22 cellular contexts compared by ENCODE assay signal in genomic region chr1:230143534-230143933, GRCh38.
DNase-seq lines count a peak whose midpoint lies in the region; ATAC-seq and TF ChIP-seq lines count a peak whose summit lies in the region.
"Had no signal": no experiment of that assay in that cellular context is flagged by ENCODE, and none has a peak within 500 bp of the region (broad histone marks: within the 10 kb centered on the region; RNA-seq: fewer than 3 reads in every experiment).

No MANE protein-coding gene starts in this region.

- H3K27ac ChIP-seq in breast epithelium, result no peak overlapping the region
- H3K27ac ChIP-seq in colonic mucosa, result no peak overlapping the region
- no peak overlapping the region for H3K27ac ChIP-seq in PC-3 (ENCODE audit: low read length)
- H3K27ac ChIP-seq: SJSA1 had no signal

- H3K4me3 Mint-ChIP-seq in MCF 10A (ENCODE audit: unreplicated experiment) (no peak overlapping the region), nephron progenitor cell (no peak overlapping the region)
- H3K4me3 Mint-ChIP-seq: CD8-positive, alpha-beta T cell; neural crest cell had no signal

- POLR2A ChIA-PET in MCF 10A (lab: Yijun Ruan, JAX), result interaction anchor here (0.6 to 2.0 kb wide), 3 partner anchors 10 to 496 kb away, joined by 3 to 8 read pairs (median 3); no protein-coding TSS in a partner anchor
- POLR2A ChIA-PET in PC-3 (lab: Charles Lee; ENCODE audit: unreplicated experiment), result no interaction called here

- H3K4me1 ChIP-seq in breast epithelium (peaks cover 0 to 25% of the 10 kb centered on the region in 2 donors), colonic mucosa (peaks cover 10% of the 10 kb centered on the region), PC-3 (ENCODE audit: insufficient read depth, low read length) (0 out of 2 replicates have a peak, but pooled peaks cover 5% of the 10 kb centered on the region)

- no peak for DNase-seq in MCF 10A (ENCODE audit: unreplicated experiment)
- DNase-seq in breast epithelium (ENCODE audit: low spot score in 2 of 2), result no peak
- peak; percentile 39 for DNase-seq in OCI-M2 (lab: John Stamatoyannopoulos, UW; ENCODE audit: unreplicated experiment)
- DNase-seq in left cardiac atrium, result no peak
- peak; percentile 40 for DNase-seq in superior temporal gyrus (ENCODE audit: extremely low spot score)
- DNase-seq in nephron progenitor cell, result no peak
- DNase-seq in colonic mucosa, result no peak
- no peak for DNase-seq in PC-3
- DNase-seq: activated CD4-positive, alpha-beta T cell treated with anti-CD3 and anti-CD28 coated beads, Interleukin-2, amount 50 U/mL, for 4 hours; activated naive CD4-positive, alpha-beta T cell treated with anti-CD3 and anti-CD28 coated beads, Interleukin-2, amount 50 U/mL, for 16 hours; CD8-positive, alpha-beta T cell; Kasumi-1; mammary epithelial cell; NCI-H1105; NCI-H2227 treated with DMSO at 0.1 percent for 48 hours; stimulated activated CD4-positive, alpha-beta T cell treated with anti-CD3 and anti-CD28 coated beads, Interleukin-12 subunit alpha, Interleukin-12 subunit beta, amount 100 ng/mL, for 4 hours; stimulated activated naive CD4-positive, alpha-beta T cell treated with Interleukin-2 at 50 U/mL for 16 hours had no signal

- ATAC-seq in left cardiac atrium, result peak; percentile 3 to 36
- ATAC-seq in PC-3, result no peak
- ATAC-seq: A549; CD8-positive, alpha-beta T cell had no signal

- CTCF ChIA-PET in MCF 10A (lab: Yijun Ruan, JAX), result interaction anchor here (0.6 to 0.7 kb wide), 2 partner anchors 10 to 168 kb away, joined by 3 to 6 read pairs; no protein-coding TSS in a partner anchor
- CTCF ChIA-PET in PC-3 (lab: Charles Lee), result no interaction called here

- H3K9me2 ChIP-seq in PC-3 (replicated peaks; ENCODE audit: low read length), result no peaks in the 10 kb centered on the region

- H3K36me3 Mint-ChIP-seq in MCF 10A (ENCODE audit: insufficient read depth, unreplicated experiment) (peaks cover 6% of the 10 kb centered on the region), nephron progenitor cell (ENCODE audit: low read depth) (peaks cover 5% of the 10 kb centered on the region)

- H3K4me1 Mint-ChIP-seq in MCF 10A (ENCODE audit: insufficient read depth, unreplicated experiment), result peaks cover 30% of the 10 kb centered on the region
- peaks cover 75% of the 10 kb centered on the region for H3K4me1 Mint-ChIP-seq in nephron progenitor cell

- peaks cover 33% of the 10 kb centered on the region; the same call in 1 of the 2 replicates for H4K20me1 ChIP-seq in PC-3 (ENCODE audit: low read length)

- TF ChIP-seq POLR2A in breast epithelium (IDR thresholded peaks at IDR 0.05), result no peak

- H3K4me2 ChIP-seq in PC-3 (ENCODE audit: low read length), result no peak overlapping the region
- H3K4me2 ChIP-seq: A549 had no signal

- intact Hi-C loops in MCF 10A (cut with micrococcal nuclease) (no loop called here), breast epithelium (cut with DNase I; ENCODE audit: low total_unique reads) (no loop called here), left cardiac atrium (cut with DNase I) (no loop called here), colonic mucosa (cut with DNase I) (no loop called here), PC-3 (cut with micrococcal nuclease) (no loop called here)

- no TSS peak for BruUV-seq in MCF 10A (replicated peaks; lab: Mats Ljungman, UMichigan)
- BruUV-seq in PC-3 (replicated peaks; lab: Mats Ljungman, UMichigan), result no TSS peak

- H3K27ac Mint-ChIP-seq in MCF 10A (ENCODE audit: low read depth, unreplicated experiment) (peak overlapping the region; percentile 8), nephron progenitor cell (no peak overlapping the region)
- H3K27ac Mint-ChIP-seq: CD8-positive, alpha-beta T cell had no signal

- H3K4me3 ChIP-seq in breast epithelium (no peak overlapping the region), colonic mucosa (no peak overlapping the region), PC-3 (ENCODE audit: low read length) (no peak overlapping the region)
- H3K4me3 ChIP-seq: A549, HAP-1, SJSA1 had no signal

- no peaks in the 10 kb centered on the region for H3K9me3 ChIP-seq in breast epithelium
- H3K9me3 ChIP-seq in colonic mucosa, result no peaks in the 10 kb centered on the region
- H3K9me3 ChIP-seq in PC-3 (ENCODE audit: low read length), result no peaks in the 10 kb centered on the region
- H3K9me3 ChIP-seq: A549, HAP-1, SJSA1 had no signal

- H3K36me3 ChIP-seq in breast epithelium (no peaks in the 10 kb centered on the region), colonic mucosa (no peaks in the 10 kb centered on the region), PC-3 (ENCODE audit: low read depth, low read length) (no peaks in the 10 kb centered on the region)
- H3K36me3 ChIP-seq: HAP-1, SJSA1 had no signal

- no peaks in the 10 kb centered on the region for H3F3A ChIP-seq in PC-3 (ENCODE audit: low read length, unreplicated experiment)

- TF ChIP-seq CTCF in MCF 10A (IDR thresholded peaks at IDR 0.05; ENCODE audit: unreplicated experiment) (no peak), breast epithelium (IDR thresholded peaks at IDR 0.05) (no peak), nephron progenitor cell (IDR thresholded peaks at IDR 0.05) (no peak), colonic mucosa (IDR thresholded peaks at IDR 0.05) (no peak), PC-3 (conservative IDR thresholded peaks at IDR 0.05; ENCODE audit: low read depth, low read length) (no peak)

- H3K27me3 Mint-ChIP-seq in MCF 10A (ENCODE audit: insufficient read depth, unreplicated experiment) (no peaks in the 10 kb centered on the region), nephron progenitor cell (ENCODE audit: low read depth, poor library complexity) (peaks cover 6% of the 10 kb centered on the region)

- H3K9ac ChIP-seq in colonic mucosa (ENCODE audit: low read depth in 2 of 2, low read length in 2 of 2) (no peak overlapping the region), PC-3 (ENCODE audit: low read length) (no peak overlapping the region)

- H3K9me3 Mint-ChIP-seq in MCF 10A (ENCODE audit: unreplicated experiment), result no peaks in the 10 kb centered on the region
- H3K9me3 Mint-ChIP-seq in nephron progenitor cell, result no peaks in the 10 kb centered on the region
- H3K9me3 Mint-ChIP-seq: CD8-positive, alpha-beta T cell; neural crest cell had no signal

- H2AFZ ChIP-seq in PC-3 (ENCODE audit: low read length), result no peak overlapping the region

- peaks cover 100% of the 10 kb centered on the region for H3K79me2 ChIP-seq in PC-3 (ENCODE audit: low read length)

- H3K27me3 ChIP-seq in breast epithelium (no peaks in the 10 kb centered on the region), colonic mucosa (no peaks in the 10 kb centered on the region), PC-3 (ENCODE audit: low read length) (no peaks in the 10 kb centered on the region)
- H3K27me3 ChIP-seq: dorsolateral prefrontal cortex, SJSA1 had no signal

Comparison
In these comparisons a context has a peak if more than half of its experiments do, and no peak if none do; other contexts are left out.
1. DNase-seq: peak in OCI-M2 (single experiment) and superior temporal gyrus (single experiment); none in MCF 10A (single experiment), breast epithelium (0 of 2), left cardiac atrium (single experiment), nephron progenitor cell (single experiment), colonic mucosa (single experiment) and PC-3 (single experiment).